13 cellular contexts compared by ENCODE assay signal in the genomic region with DNA sequence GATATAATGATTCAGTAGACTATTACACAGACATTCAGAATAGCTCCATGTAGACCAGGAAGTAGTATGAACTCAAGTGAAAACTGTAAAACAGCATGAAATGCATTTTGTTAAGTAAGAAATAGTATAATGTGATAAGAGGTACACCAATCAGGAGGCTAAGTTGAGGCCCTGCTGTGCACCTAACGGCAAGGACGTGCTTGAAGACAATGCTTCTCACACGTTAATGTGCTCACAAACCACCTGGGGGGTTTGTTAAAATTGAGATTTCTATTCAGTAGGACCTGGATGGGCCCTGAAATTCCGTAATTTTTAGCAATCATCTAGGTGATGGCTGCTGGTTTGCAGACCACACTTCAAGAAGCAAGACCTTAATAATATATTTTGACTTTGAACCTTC.
DNase-seq lines count a peak whose midpoint lies in the region; ATAC-seq lines count a peak whose summit lies in the region.
"Had no signal": no experiment of that assay in that cellular context is flagged by ENCODE, and none has a peak within 500 bp of the region (broad histone marks: within the 10 kb centered on the region; RNA-seq: fewer than 3 reads in every experiment).

No MANE protein-coding gene starts in this region.

- H3K4me1 Mint-ChIP-seq in T-helper 17 cell = peaks cover 2% of the 10 kb centered on the region

- H3K27ac Mint-ChIP-seq in T-helper 17 cell = peak overlapping the region; percentile 24
- H3K27ac Mint-ChIP-seq: CD4-positive, alpha-beta T cell had no signal

- H3K4me3 Mint-ChIP-seq in T-helper 17 cell = no peak overlapping the region
- H3K4me3 Mint-ChIP-seq: CD4-positive, alpha-beta T cell; H9 had no signal

- DNase-seq in NCI-H1417 (lab: John Stamatoyannopoulos, UW) (peak in 2 of 3 experiments; percentile 27 to 33), NCI-H1417 treated with DMSO at 0.1 percent for 48 hours (lab: John Stamatoyannopoulos, UW) (no peak), NCI-H748 (lab: John Stamatoyannopoulos, UW; ENCODE audit: unreplicated experiment) (peak; percentile 85), T-helper 17 cell (no peak), SK-N-DZ (ENCODE audit: low spot score) (no peak), NCI-H1092 (lab: John Stamatoyannopoulos, UW) (no peak)
- DNase-seq: AML-193; Caco-2; CD4-positive, alpha-beta T cell; H9; KG1 had no signal

- H3K36me3 Mint-ChIP-seq in T-helper 17 cell (ENCODE audit: low read depth) = no peaks in the 10 kb centered on the region

- ATAC-seq in T-helper 17 cell (no peak), HG02798 (IDR thresholded peaks at IDR 0.05; ENCODE audit: poor library complexity, unreplicated experiment) (no peak)
- ATAC-seq: A549 had no signal

- no peaks in the 10 kb centered on the region for H3K9me3 ChIP-seq in T-helper 17 cell (ENCODE audit: control insufficient read depth, low read length, poor library complexity, severe bottlenecking)
- H3K9me3 ChIP-seq: A549, Caco-2 had no signal

- peaks cover 48% of the 10 kb centered on the region for H3K27me3 Mint-ChIP-seq in T-helper 17 cell
- H3K27me3 Mint-ChIP-seq: CD4-positive, alpha-beta T cell had no signal

Comparison
In these comparisons a context has a peak if more than half of its experiments do, and no peak if none do; other contexts are left out.
1. DNase-seq: peak in NCI-H1417 (2 of 3) and NCI-H748 (single experiment); none in NCI-H1417 treated with DMSO at 0.1 percent for 48 hours (single experiment), T-helper 17 cell (0 of 3), SK-N-DZ (single experiment) and NCI-H1092 (single experiment).